ENCODE assay signal across 21 cellular contexts in the genomic region with DNA sequence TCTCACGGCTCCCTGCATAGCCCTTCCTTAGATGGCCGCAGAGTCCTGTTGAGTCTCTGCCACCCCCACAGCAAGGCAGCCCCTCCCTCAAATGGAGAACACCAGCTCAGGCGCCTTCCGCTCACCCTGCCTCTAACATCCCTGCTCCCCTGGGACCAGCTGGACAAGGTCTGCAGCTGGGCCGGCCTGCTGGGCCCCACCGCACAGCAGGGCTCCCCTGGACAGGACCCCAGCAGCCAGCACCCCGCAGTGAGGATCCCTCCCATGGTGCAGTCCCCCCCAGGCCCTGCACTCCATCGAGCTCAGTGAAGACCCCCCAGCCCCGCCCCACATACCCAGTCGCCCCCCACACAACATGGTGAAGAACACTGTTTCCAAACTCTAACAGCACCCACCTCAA. TPM values are rescaled to one million over a fixed set of nuclear protein-coding genes. Genes with fewer than 3 reads are reported as not detected.
DNase-seq lines count a peak whose midpoint lies in the region; ATAC-seq, FAIRE-seq and TF ChIP-seq lines count a peak whose summit lies in the region.
"Had no signal": no experiment of that assay in that cellular context is flagged by ENCODE, and none has a peak within 500 bp of the region (broad histone marks: within the 10 kb centered on the region; RNA-seq: fewer than 3 reads in every experiment).

No MANE protein-coding gene starts in this region.

- no peak overlapping the region for H3K9ac ChIP-seq in DND-41 (ENCODE audit: low read depth, low read length)

- no peaks in the 10 kb centered on the region for H3K27me3 Mint-ChIP-seq in WTC11 (ENCODE audit: low read depth)
- H3K27me3 Mint-ChIP-seq in stimulated activated memory B cell treated with anti-CD40 and anti-IgM and Interleukin-4, amounts not matched to agents 10 μg/mL and 1 μg/mL and 100 μg/mL, for 72 hours, result no peaks in the 10 kb centered on the region
- H3K27me3 Mint-ChIP-seq: B cell had no signal

- no peaks in the 10 kb centered on the region for H3K27me3 ChIP-seq in DND-41 (ENCODE audit: insufficient read depth, low read length, poor library complexity)

- peaks cover 13% of the 10 kb centered on the region for H3K4me1 ChIP-seq in DND-41 (ENCODE audit: insufficient read depth, low read length)

- H3K36me3 ChIP-seq in DND-41 (ENCODE audit: insufficient read depth, low read length), result peaks cover 86% of the 10 kb centered on the region

- no peak for FAIRE-seq in urothelium cell line (lab: Jason Lieb, UNC)
- FAIRE-seq: A204.1, D721Med, GM12892, GM19239 had no signal

- peaks cover 77% of the 10 kb centered on the region for H3K79me2 ChIP-seq in DND-41 (ENCODE audit: insufficient read depth, low read length)

- CTCF ChIA-PET in WTC11 (lab: Charles Lee), result interaction anchor here (0.7 to 1.0 kb wide), 3 partner anchors 50 to 91 kb away, joined by 3 to 4 read pairs (median 3); no protein-coding TSS in a partner anchor

- H4K20me1 ChIP-seq in DND-41 (ENCODE audit: insufficient read depth, low read length), result peaks cover 73% of the 10 kb centered on the region

- H3K4me3 Mint-ChIP-seq in WTC11, result no peak overlapping the region
- no peak overlapping the region for H3K4me3 Mint-ChIP-seq in stimulated activated memory B cell treated with anti-CD40 and anti-IgM and Interleukin-4, amounts not matched to agents 10 μg/mL and 1 μg/mL and 100 μg/mL, for 72 hours
- H3K4me3 Mint-ChIP-seq: B cell; CD14-positive monocyte; CD8-positive, alpha-beta T cell had no signal

- POLR2A ChIA-PET in WTC11 (lab: Charles Lee), result no interaction called here

- H3K27ac ChIP-seq in DND-41 (ENCODE audit: low read length), result peak overlapping the region; percentile 31; the same call in 1 of the 2 replicates

- DNase-seq in DND-41 (no peak), WTC11 (ENCODE audit: low spot score) (no peak), urothelium cell line (ENCODE audit: low spot score) (no peak), nucleus accumbens (lab: John Stamatoyannopoulos, UW) (no peak)
- DNase-seq: CD8-positive, alpha-beta T cell; COR-L47; DMS153; DMS79 treated with DMSO at 0.1 percent for 48 hours; GDM1; IMR-90 had no signal

- H3K27ac Mint-ChIP-seq in WTC11, result no peak overlapping the region
- H3K27ac Mint-ChIP-seq in stimulated activated memory B cell treated with anti-CD40 and anti-IgM and Interleukin-4, amounts not matched to agents 10 μg/mL and 1 μg/mL and 100 μg/mL, for 72 hours, result peak overlapping the region; percentile 64
- H3K27ac Mint-ChIP-seq: CD8-positive, alpha-beta T cell had no signal

- no peaks in the 10 kb centered on the region for H3K9me3 ChIP-seq in DND-41 (ENCODE audit: insufficient read depth, low read length, severe bottlenecking)

- H3K36me3 Mint-ChIP-seq in WTC11, result no peaks in the 10 kb centered on the region
- H3K36me3 Mint-ChIP-seq in stimulated activated memory B cell treated with anti-CD40 and anti-IgM and Interleukin-4, amounts not matched to agents 10 μg/mL and 1 μg/mL and 100 μg/mL, for 72 hours, result peaks cover 21% of the 10 kb centered on the region

- no peaks in the 10 kb centered on the region for H3K9me3 Mint-ChIP-seq in WTC11
- H3K9me3 Mint-ChIP-seq in stimulated activated memory B cell treated with anti-CD40 and anti-IgM and Interleukin-4, amounts not matched to agents 10 μg/mL and 1 μg/mL and 100 μg/mL, for 72 hours, result no peaks in the 10 kb centered on the region
- H3K9me3 Mint-ChIP-seq: CD14-positive monocyte; CD8-positive, alpha-beta T cell had no signal

- ATAC-seq in DND-41 (ENCODE audit: insufficient read depth, low read depth), result no peak
- no peak for ATAC-seq in WTC11
- peak; percentile 20 for ATAC-seq in esophagus mucosa
- ATAC-seq in stimulated activated memory B cell treated with anti-CD40 and anti-IgM and Interleukin-4, amounts not matched to agents 10 μg/mL and 1 μg/mL and 100 μg/mL, for 72 hours, result no peak
- no peak for ATAC-seq in GM18498 (IDR thresholded peaks at IDR 0.05; ENCODE audit: unreplicated experiment)
- ATAC-seq: CD8-positive, alpha-beta T cell; HCT116 had no signal

- no peak overlapping the region for H3K4me3 ChIP-seq in DND-41 (ENCODE audit: low read depth in 1 of 2, low read length in 2 of 2)

- H2AFZ ChIP-seq in DND-41 (ENCODE audit: low read depth, low read length), result no peak overlapping the region

- TF ChIP-seq CTCF in DND-41 (IDR thresholded peaks at IDR 0.05; ENCODE audit: borderline replicate concordance, extremely low read depth, low read length, poor library complexity, severe bottlenecking), result no peak
- TF ChIP-seq CTCF in WTC11 (IDR thresholded peaks at IDR 0.05), result no peak

- peaks cover 35% of the 10 kb centered on the region for H3K4me1 Mint-ChIP-seq in WTC11
- H3K4me1 Mint-ChIP-seq in stimulated activated memory B cell treated with anti-CD40 and anti-IgM and Interleukin-4, amounts not matched to agents 10 μg/mL and 1 μg/mL and 100 μg/mL, for 72 hours, result peaks cover 59% of the 10 kb centered on the region

- no peak overlapping the region for H3K4me2 ChIP-seq in DND-41 (ENCODE audit: insufficient read depth, low read length)

TF ChIP-seq in WTC11, 78 proteins besides CTCF, POLR2A, EP300 and RAD21:
- no peak for TF ChIP-seq SMAD4 (CRISPR knock-in tag; IDR thresholded peaks at IDR 0.05)
- TF ChIP-seq ZNF423 (CRISPR knock-in tag; IDR thresholded peaks at IDR 0.05), result 0 out of 2 replicates have a peak, but pooled peaks have one; percentile 18

RNA-seq across cellular contexts. Expression of gene ATP2A3, which starts 10.2 kb away (rescaled TPM):
- 35.6 to 39.1 TPM (median 37.8 TPM) in 3 replicates for total RNA-seq in WTC11 (2021)
- total RNA-seq in esophagus mucosa, result 4.7 TPM

RNA-seq across cellular contexts. Expression of gene P2RX1, which starts 37.8 kb away (rescaled TPM):
- total RNA-seq in WTC11 (2021), result 0.07 TPM in 1 of 3 replicates, not detected in the others
- total RNA-seq in esophagus mucosa, result 0.68 TPM
- total RNA-seq: H4, IMR-90 had no signal
